ENCODE assay signal across 8 cellular contexts in genomic region chr19:55579766-55580621, GRCh38. TPM values are rescaled to one million over a fixed set of nuclear protein-coding genes. Genes with fewer than 3 reads are reported as not detected.
DNase-seq lines count a peak whose midpoint lies in the region; ATAC-seq and TF ChIP-seq lines count a peak whose summit lies in the region.

No MANE protein-coding gene starts in this region.

- H3K79me2 ChIP-seq in GM23248 (ENCODE audit: insufficient read depth) (peaks cover 19% of the 10 kb centered on the region), osteoblast (ENCODE audit: insufficient read depth, low read length) (peaks cover 23% of the 10 kb centered on the region)

- H3K27ac ChIP-seq in BLaER1 (peak overlapping the region; percentile 85), GM23248 (peak overlapping the region; percentile 43), osteoblast (ENCODE audit: low read depth, low read length) (peak overlapping the region; percentile 70)

- H3K36me3 ChIP-seq in BLaER1 (peaks cover 37% of the 10 kb centered on the region), GM23248 (ENCODE audit: low read depth) (no peaks in the 10 kb centered on the region), osteoblast (ENCODE audit: insufficient read depth, low read length) (peaks cover 10% of the 10 kb centered on the region)

- no peaks in the 10 kb centered on the region for H3K9me3 ChIP-seq in BLaER1
- no peaks in the 10 kb centered on the region for H3K9me3 ChIP-seq in GM23248 (ENCODE audit: low read depth)
- no peaks in the 10 kb centered on the region for H3K9me3 ChIP-seq in osteoblast (ENCODE audit: low read depth, low read length)

- H2AFZ ChIP-seq in GM23248: peak overlapping the region; percentile 99
- peak overlapping the region; percentile 71 for H2AFZ ChIP-seq in osteoblast (ENCODE audit: low read length)

- no peak for ATAC-seq in GM18498 (IDR thresholded peaks at IDR 0.05; ENCODE audit: unreplicated experiment)

- peak overlapping the region; percentile 94 for H3K4me2 ChIP-seq in BLaER1
- H3K4me2 ChIP-seq in GM23248 (ENCODE audit: unreplicated experiment): peak overlapping the region; percentile 99
- peak overlapping the region; percentile 90 for H3K4me2 ChIP-seq in osteoblast (ENCODE audit: insufficient read depth, low read length)

- H3K9ac ChIP-seq in BLaER1: peak overlapping the region; percentile 85
- peak overlapping the region; percentile 86 for H3K9ac ChIP-seq in GM23248

- no peaks in the 10 kb centered on the region for H3K9me2 ChIP-seq in GM23248 (ENCODE audit: insufficient read depth)

- no peak for TF ChIP-seq CTCF in WI38 (IDR thresholded peaks at IDR 0.05; ENCODE audit: low read depth, low read length)
- TF ChIP-seq CTCF in foreskin fibroblast (IDR thresholded peaks at IDR 0.05; ENCODE audit: low read depth, low read length): no peak
- TF ChIP-seq CTCF in osteoblast (IDR thresholded peaks at IDR 0.05; ENCODE audit: extremely low read depth, low read depth, low read length): no peak

- WGBS in GM23248 (ENCODE audit: low coverage in 1 of 2, low lambda C conversion rate in 2 of 2, missing lambda C conversion rate in 2 of 2), 2 experiments: 6% methylated on average over 11 to 20 of the region's 20 CpGs

- H3K4me3 ChIP-seq in BLaER1: peak overlapping the region; percentile 80
- H3K4me3 ChIP-seq in GM23248: peak overlapping the region; percentile 82
- peak overlapping the region; percentile 82 for H3K4me3 ChIP-seq in WI38 (ENCODE audit: low read depth, low read length)
- H3K4me3 ChIP-seq in foreskin fibroblast (ENCODE audit: low read depth in 1 of 2, low read length in 2 of 2): peak overlapping the region; percentile 91 to 94
- H3K4me3 ChIP-seq in osteoblast (ENCODE audit: insufficient read depth, low read length): peak overlapping the region; percentile 93

- DNase-seq in GM23248: peak; percentile 44
- DNase-seq in foreskin fibroblast: peak in 1 of 2 donors; percentile 48
- peak; percentile 97 for DNase-seq in osteoblast (ENCODE audit: insufficient read length, low spot score, missing footprints)
- DNase-seq in ureter (ENCODE audit: low spot score): no peak
- DNase-seq in NK-92 (lab: John Stamatoyannopoulos, UW; ENCODE audit: unreplicated experiment): no peak

- H3K27me3 ChIP-seq in BLaER1 (no peaks in the 10 kb centered on the region), GM23248 (replicated peaks; ENCODE audit: insufficient read depth) (no peaks in the 10 kb centered on the region), osteoblast (ENCODE audit: insufficient read depth, low read length) (no peaks in the 10 kb centered on the region)

- peaks cover 15% of the 10 kb centered on the region for H4K20me1 ChIP-seq in BLaER1
- H4K20me1 ChIP-seq in GM23248 (ENCODE audit: insufficient read depth): no peaks in the 10 kb centered on the region
- no peaks in the 10 kb centered on the region for H4K20me1 ChIP-seq in osteoblast (ENCODE audit: insufficient read depth, low read length)

- H3K4me1 ChIP-seq in BLaER1 (peaks cover 30% of the 10 kb centered on the region), GM23248 (ENCODE audit: insufficient read depth) (no peaks in the 10 kb centered on the region; the same call in 1 of the 2 replicates), osteoblast (ENCODE audit: insufficient read depth, low read length) (peaks cover 11% of the 10 kb centered on the region)

- in situ Hi-C loops in GM23248 (cut with MboI): no loop called here

- H3F3A ChIP-seq in GM23248 (ENCODE audit: insufficient read depth): peaks cover 11% of the 10 kb centered on the region

RNA-seq across cellular contexts. Expression of gene ZNF579, which starts 0.7 kb away (rescaled TPM):
- 7.1 and 7.9 TPM in 2 replicates for total RNA-seq in GM23248 (2014; rRNA removed; shearing (Covaris generic))
- polyA plus RNA-seq in GM23248 (2016; fragmentation: Nextera tagmentation; extraction: Ambion mirVana): 1.7 and 1.8 TPM in 2 replicates
- 6.9 and 7.4 TPM in 2 replicates for total RNA-seq in osteoblast
- total RNA-seq in ureter: 14.0 TPM

RNA-seq across cellular contexts. Expression of gene FIZ1, which starts 19.3 kb away (rescaled TPM):
- 3.4 and 5.6 TPM in 2 replicates for total RNA-seq in GM23248 (2014; rRNA removed; shearing (Covaris generic))
- polyA plus RNA-seq in GM23248 (2016; fragmentation: Nextera tagmentation; extraction: Ambion mirVana): 2.3 TPM in 2 replicates
- 2.9 and 3.6 TPM in 2 replicates for total RNA-seq in osteoblast
- total RNA-seq in ureter: 18.4 TPM

RNA-seq across cellular contexts. Expression of gene ZNF524, which starts 20.1 kb away (rescaled TPM):
- 9.9 and 17.8 TPM in 2 replicates for total RNA-seq in GM23248 (2014; rRNA removed; shearing (Covaris generic))
- polyA plus RNA-seq in GM23248 (2016; fragmentation: Nextera tagmentation; extraction: Ambion mirVana): 16.2 and 18.2 TPM in 2 replicates
- 11.2 TPM in 2 replicates for total RNA-seq in osteoblast
- total RNA-seq in ureter: 13.0 TPM

RNA-seq across cellular contexts. Expression of gene ZNF865, which starts 25.5 kb away (rescaled TPM):
- total RNA-seq in GM23248 (2014; rRNA removed; shearing (Covaris generic)): 1.3 and 1.5 TPM in 2 replicates
- 0.21 and 0.51 TPM in 2 replicates for polyA plus RNA-seq in GM23248 (2016; fragmentation: Nextera tagmentation; extraction: Ambion mirVana)
- total RNA-seq in osteoblast (1.4 and 1.5 TPM in 2 replicates), ureter (13.6 TPM)

RNA-seq across cellular contexts. Expression of gene SBK3, which starts 34.7 kb away (rescaled TPM):
- total RNA-seq in GM23248 (2014; rRNA removed; shearing (Covaris generic)): not detected in 2 replicates
- polyA plus RNA-seq in GM23248 (2016; fragmentation: Nextera tagmentation; extraction: Ambion mirVana): not detected in 2 replicates
- total RNA-seq in osteoblast (not detected in 2 replicates), ureter (0.39 TPM)

Comparison
In these comparisons a context has a peak if more than half of its experiments do, and no peak if none do; other contexts are left out.
1. DNase-seq: peak in GM23248 (single experiment) and osteoblast (single experiment); none in ureter (single experiment) and NK-92 (single experiment).
2. Peak in every context shown above with its lines, with median percentiles within 50 percentile points of each other: H3K27ac ChIP-seq, H3K4me2 ChIP-seq and H3K4me3 ChIP-seq.